1 cellular context compared by ENCODE assay signal in the genomic region with DNA sequence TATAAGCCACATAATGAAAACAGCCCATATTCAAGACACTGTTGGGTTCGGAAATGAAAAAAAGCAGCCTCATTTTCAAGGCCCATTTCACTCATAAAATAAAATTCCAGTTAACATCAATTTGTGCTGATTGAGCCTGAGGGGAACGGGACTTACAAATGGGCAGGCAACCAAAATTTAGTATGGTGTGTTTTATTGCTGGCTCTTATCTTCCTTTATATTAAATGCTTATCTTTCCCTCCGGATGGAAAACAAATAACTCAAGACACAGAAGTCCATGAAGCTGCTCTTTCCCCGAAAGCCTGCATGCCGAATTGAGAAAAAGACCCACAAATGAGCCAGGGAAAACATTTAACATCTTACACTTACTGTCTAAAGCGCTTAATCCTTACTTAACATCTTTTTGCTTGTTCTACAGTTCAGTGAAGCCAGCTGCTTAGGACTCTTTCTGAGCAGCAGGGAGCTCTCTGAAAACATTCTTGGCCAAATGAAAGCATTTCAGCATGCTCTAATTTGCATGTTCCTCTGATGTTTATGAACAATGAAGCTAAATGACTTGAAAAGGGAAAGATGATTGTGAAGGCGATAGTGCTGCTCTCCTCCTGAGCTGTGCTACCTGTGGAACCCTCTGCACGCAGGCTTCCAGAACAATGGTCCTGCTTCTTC.
TF ChIP-seq lines count a peak whose summit lies in the region.

No MANE protein-coding gene starts in this region.

TF ChIP-seq in WTC11, 78 proteins besides CTCF, POLR2A, EP300 and RAD21 (continued from another document):
- TF ChIP-seq, protein P1, sequence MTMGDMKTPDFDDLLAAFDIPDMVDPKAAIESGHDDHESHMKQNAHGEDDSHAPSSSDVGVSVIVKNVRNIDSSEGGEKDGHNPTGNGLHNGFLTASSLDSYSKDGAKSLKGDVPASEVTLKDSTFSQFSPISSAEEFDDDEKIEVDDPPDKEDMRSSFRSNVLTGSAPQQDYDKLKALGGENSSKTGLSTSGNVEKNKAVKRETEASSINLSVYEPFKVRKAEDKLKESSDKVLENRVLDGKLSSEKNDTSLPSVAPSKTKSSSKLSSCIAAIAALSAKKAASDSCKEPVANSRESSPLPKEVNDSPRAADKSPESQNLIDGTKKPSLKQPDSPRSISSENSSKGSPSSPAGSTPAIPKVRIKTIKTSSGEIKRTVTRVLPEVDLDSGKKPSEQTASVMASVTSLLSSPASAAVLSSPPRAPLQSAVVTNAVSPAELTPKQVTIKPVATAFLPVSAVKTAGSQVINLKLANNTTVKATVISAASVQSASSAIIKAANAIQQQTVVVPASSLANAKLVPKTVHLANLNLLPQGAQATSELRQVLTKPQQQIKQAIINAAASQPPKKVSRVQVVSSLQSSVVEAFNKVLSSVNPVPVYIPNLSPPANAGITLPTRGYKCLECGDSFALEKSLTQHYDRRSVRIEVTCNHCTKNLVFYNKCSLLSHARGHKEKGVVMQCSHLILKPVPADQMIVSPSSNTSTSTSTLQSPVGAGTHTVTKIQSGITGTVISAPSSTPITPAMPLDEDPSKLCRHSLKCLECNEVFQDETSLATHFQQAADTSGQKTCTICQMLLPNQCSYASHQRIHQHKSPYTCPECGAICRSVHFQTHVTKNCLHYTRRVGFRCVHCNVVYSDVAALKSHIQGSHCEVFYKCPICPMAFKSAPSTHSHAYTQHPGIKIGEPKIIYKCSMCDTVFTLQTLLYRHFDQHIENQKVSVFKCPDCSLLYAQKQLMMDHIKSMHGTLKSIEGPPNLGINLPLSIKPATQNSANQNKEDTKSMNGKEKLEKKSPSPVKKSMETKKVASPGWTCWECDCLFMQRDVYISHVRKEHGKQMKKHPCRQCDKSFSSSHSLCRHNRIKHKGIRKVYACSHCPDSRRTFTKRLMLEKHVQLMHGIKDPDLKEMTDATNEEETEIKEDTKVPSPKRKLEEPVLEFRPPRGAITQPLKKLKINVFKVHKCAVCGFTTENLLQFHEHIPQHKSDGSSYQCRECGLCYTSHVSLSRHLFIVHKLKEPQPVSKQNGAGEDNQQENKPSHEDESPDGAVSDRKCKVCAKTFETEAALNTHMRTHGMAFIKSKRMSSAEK (CRISPR knock-in tag; IDR thresholded peaks at IDR 0.05; ENCODE audit: borderline replicate concordance), result no peak
- TF ChIP-seq, protein P2, sequence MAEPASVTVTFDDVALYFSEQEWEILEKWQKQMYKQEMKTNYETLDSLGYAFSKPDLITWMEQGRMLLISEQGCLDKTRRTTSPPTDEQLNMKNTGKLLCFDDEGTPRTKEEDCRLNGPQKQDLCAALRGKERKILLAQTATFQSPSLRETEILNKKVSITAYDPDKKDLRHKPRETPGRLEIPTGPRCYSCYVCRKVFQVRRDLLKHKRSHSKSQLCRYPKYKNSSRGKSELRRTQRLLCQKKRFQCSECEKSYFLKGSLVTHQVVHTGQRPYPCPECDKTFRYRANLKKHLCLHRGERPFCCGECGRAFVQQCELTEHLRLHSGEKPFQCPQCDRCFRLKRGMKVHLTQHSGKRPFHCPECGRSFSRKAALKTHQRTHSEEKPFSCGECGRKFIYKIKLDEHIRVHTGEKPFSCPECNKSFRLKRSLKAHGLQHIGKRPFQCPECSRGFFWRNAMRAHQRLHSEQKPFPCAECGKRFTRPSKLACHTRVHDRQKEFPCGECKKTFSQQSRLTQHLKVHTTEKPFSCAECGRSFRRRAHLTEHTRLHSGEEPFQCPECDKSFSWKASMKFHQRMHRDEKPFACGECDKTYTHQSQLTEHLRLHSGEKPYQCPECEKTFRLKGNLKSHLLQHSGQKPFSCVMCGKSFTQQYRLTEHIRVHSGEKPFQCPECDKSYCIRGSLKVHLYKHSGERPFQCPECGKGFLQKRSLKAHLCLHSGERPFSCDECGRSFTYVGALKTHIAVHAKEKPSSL (CRISPR knock-in tag; conservative IDR thresholded peaks at IDR 0.05), result no peak
- no peak for TF ChIP-seq GRHL2 (CRISPR knock-in tag; IDR thresholded peaks at IDR 0.05; ENCODE audit: insufficient replicate concordance, severe bottlenecking)
- no peak for TF ChIP-seq SOX15 (CRISPR knock-in tag; IDR thresholded peaks at IDR 0.05)
- TF ChIP-seq NFYB (CRISPR knock-in tag; conservative IDR thresholded peaks at IDR 0.05; ENCODE audit: low read depth), result no peak
- no peak for TF ChIP-seq FOXP1 (CRISPR knock-in tag; IDR thresholded peaks at IDR 0.05; ENCODE audit: borderline replicate concordance)
